Comparison of ENCODE assay signal across 21 cellular contexts in genomic region chr2:241931084-241931975, GRCh38.
"Had no signal": no experiment of that assay in that cellular context is flagged by ENCODE, and none has a peak within 500 bp of the region (broad histone marks: within the 10 kb centered on the region; RNA-seq: fewer than 3 reads in every experiment).

No MANE protein-coding gene starts in this region.

- H3K27ac Mint-ChIP-seq: activated CD4-positive, alpha-beta T cell treated with anti-CD3 and anti-CD28 coated beads, Interleukin-2, amount 10 ng/mL, durations not matched to agents 24 days and 14 days; activated CD8-positive, alpha-beta T cell treated with anti-CD3 and anti-CD28 coated beads for 36 hours; activated naive CD4-positive, alpha-beta T cell treated with anti-CD3 and anti-CD28 coated beads, Interleukin-2, amount 10 ng/mL, durations not matched to agents 7 days and 5 days; activated T-helper 2 cell treated with anti-CD3 and anti-CD28 coated beads, Interferon-gamma antibody, Interleukin-2, Interleukin-4, amounts not matched to agents 10 μg/mL and 5 μg/mL and 100 μg/mL, durations not matched to agents 14 hours and 24 hours and 36 hours; memory B cell; nephron progenitor cell; stimulated activated effector memory CD8-positive, alpha-beta T cell treated with anti-CD3 and anti-CD28 coated beads, Interleukin-12 subunit alpha, Interleukin-12 subunit beta, amount 100 ng/mL, for 72 hours; type B pancreatic cell had no signal

- H3K36me3 Mint-ChIP-seq: stimulated activated effector memory CD8-positive, alpha-beta T cell treated with anti-CD3 and anti-CD28 coated beads, Interleukin-12 subunit alpha, Interleukin-12 subunit beta, amount 100 ng/mL, for 72 hours; type B pancreatic cell had no signal

- H3K9me3 Mint-ChIP-seq: activated CD4-positive, alpha-beta T cell treated with anti-CD3 and anti-CD28 coated beads, Interleukin-2, amount 10 ng/mL, durations not matched to agents 24 days and 14 days; activated CD8-positive, alpha-beta T cell treated with anti-CD3 and anti-CD28 coated beads for 36 hours; activated T-cell treated with anti-CD3 and anti-CD28 coated beads, Interleukin-2, amount 50 U/mL, for 4 hours; activated T-helper 2 cell treated with anti-CD3 and anti-CD28 coated beads, Interferon-gamma antibody, Interleukin-2, Interleukin-4, amounts not matched to agents 10 μg/mL and 5 μg/mL and 100 μg/mL, durations not matched to agents 14 hours and 24 hours and 36 hours; central memory CD8-positive, alpha-beta T cell; effector memory CD8-positive, alpha-beta T cell; memory B cell; stimulated activated effector memory CD8-positive, alpha-beta T cell treated with anti-CD3 and anti-CD28 coated beads, Interleukin-12 subunit alpha, Interleukin-12 subunit beta, amount 100 ng/mL, for 72 hours had no signal

- ATAC-seq: activated CD4-positive, CD25-positive, alpha-beta regulatory T cell treated with anti-CD3 and anti-CD28 coated beads, Interleukin-2, amount 50 U/mL, for 24 hours; activated CD8-positive, alpha-beta T cell treated with anti-CD3 and anti-CD28 coated beads for 36 hours; activated T-cell treated with anti-CD3 and anti-CD28 coated beads, Interleukin-2, amount 50 U/mL, for 4 hours; effector memory CD8-positive, alpha-beta T cell; mucosa of descending colon; SK-N-SH treated with all-trans-retinoic acid at 6 μM for 48 hours; stimulated activated effector memory CD8-positive, alpha-beta T cell treated with anti-CD3 and anti-CD28 coated beads, Interleukin-12 subunit alpha, Interleukin-12 subunit beta, amount 100 ng/mL, for 72 hours had no signal

- H3K4me3 ChIP-seq: dorsolateral prefrontal cortex, mucosa of descending colon, right lobe of liver, skin epidermis, testis had no signal

- H3K27ac ChIP-seq: right lobe of liver, skin epidermis had no signal

- H3K27me3 ChIP-seq: right lobe of liver, testis had no signal

- H3K4me1 Mint-ChIP-seq: memory B cell had no signal

- H3K4me3 Mint-ChIP-seq: activated CD4-positive, alpha-beta T cell treated with anti-CD3 and anti-CD28 coated beads, Interleukin-2, amount 10 ng/mL, durations not matched to agents 24 days and 14 days; activated CD8-positive, alpha-beta T cell treated with anti-CD3 and anti-CD28 coated beads for 36 hours; activated naive CD4-positive, alpha-beta T cell treated with anti-CD3 and anti-CD28 coated beads, Interleukin-2, amount 10 ng/mL, durations not matched to agents 7 days and 5 days; activated T-cell treated with anti-CD3 and anti-CD28 coated beads, Interleukin-2, amount 50 U/mL, for 4 hours; central memory CD8-positive, alpha-beta T cell; effector memory CD8-positive, alpha-beta T cell; memory B cell; nephron progenitor cell; stimulated activated effector memory CD8-positive, alpha-beta T cell treated with anti-CD3 and anti-CD28 coated beads, Interleukin-12 subunit alpha, Interleukin-12 subunit beta, amount 100 ng/mL, for 72 hours; type B pancreatic cell had no signal

- H3K36me3 ChIP-seq: right lobe of liver had no signal

- H3K27me3 Mint-ChIP-seq: activated CD4-positive, alpha-beta T cell treated with anti-CD3 and anti-CD28 coated beads, Interleukin-2, amount 10 ng/mL, durations not matched to agents 24 days and 14 days; activated CD8-positive, alpha-beta T cell treated with anti-CD3 and anti-CD28 coated beads for 36 hours; activated naive CD4-positive, alpha-beta T cell treated with anti-CD3 and anti-CD28 coated beads, Interleukin-2, amount 10 ng/mL, durations not matched to agents 7 days and 5 days; central memory CD8-positive, alpha-beta T cell; effector memory CD8-positive, alpha-beta T cell; memory B cell; type B pancreatic cell had no signal

- DNase-seq: activated CD4-positive, alpha-beta T cell treated with anti-CD3 and anti-CD28 coated beads, Interleukin-2, amount 10 ng/mL, durations not matched to agents 24 days and 14 days; activated CD8-positive, alpha-beta T cell treated with anti-CD3 and anti-CD28 coated beads for 36 hours; activated naive CD4-positive, alpha-beta T cell treated with anti-CD3 and anti-CD28 coated beads, Interleukin-2, amount 10 ng/mL, durations not matched to agents 7 days and 5 days; activated T-cell treated with anti-CD3 and anti-CD28 coated beads, Interleukin-2, amount 50 U/mL, for 4 hours; aorta; dorsolateral prefrontal cortex; effector memory CD8-positive, alpha-beta T cell; mucosa of descending colon; nephron progenitor cell; nucleus accumbens; stimulated activated CD4-positive, alpha-beta T cell treated with anti-CD3 and anti-CD28 coated beads, Interleukin-2, amount 100 ng/mL, for 24 hours; testis had no signal

- H3K9me3 ChIP-seq: mucosa of descending colon, right lobe of liver, testis had no signal
